8 cellular contexts compared by ENCODE assay signal in the genomic region with DNA sequence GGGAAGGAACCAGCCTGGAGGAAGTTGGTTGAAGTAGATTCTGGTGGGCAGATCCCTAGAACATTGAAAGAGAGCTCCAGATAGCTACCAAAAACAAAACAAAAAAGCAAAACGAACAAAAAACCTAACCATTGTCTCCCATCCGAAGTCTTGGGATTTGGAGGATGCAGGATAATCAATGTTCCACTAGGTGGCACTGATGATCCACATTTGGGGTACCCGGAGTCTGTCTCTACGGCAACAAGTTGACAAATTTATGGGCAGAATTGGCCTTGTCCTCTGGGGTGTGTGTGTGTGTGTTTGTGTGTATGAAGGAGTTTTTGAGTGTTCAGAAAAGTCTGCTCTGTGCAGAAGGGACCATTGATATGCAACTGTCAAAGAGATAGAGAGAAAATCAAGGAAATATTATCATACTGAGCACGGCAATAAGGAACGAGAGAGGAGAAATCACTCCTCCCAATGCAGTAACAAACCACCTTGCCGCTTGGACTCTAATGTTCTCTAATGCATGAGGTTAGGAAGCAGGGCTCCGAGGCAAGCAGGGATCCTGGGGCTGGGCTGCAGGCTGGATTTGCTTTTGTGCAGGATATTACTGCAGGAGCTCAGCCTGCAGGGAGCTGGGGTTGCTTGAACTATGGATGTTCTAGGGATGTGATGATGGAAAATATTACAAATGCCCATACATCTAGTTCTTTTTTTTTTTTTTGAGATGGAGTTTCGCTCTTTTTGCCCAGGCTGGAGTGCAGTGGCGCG. TPM values are rescaled to one million over a fixed set of nuclear protein-coding genes. Genes with fewer than 3 reads are reported as not detected.
A peak's percentile ranks its signal among the peaks of the same experiment; 100 is the strongest.
DNase-seq lines count a peak whose midpoint lies in the region; ATAC-seq and TF ChIP-seq lines count a peak whose summit lies in the region.

No MANE protein-coding gene starts in this region.

- ATAC-seq in HG03103 (IDR thresholded peaks at IDR 0.05; ENCODE audit: low read depth, unreplicated experiment) (peak; percentile 50), GM21825 (IDR thresholded peaks at IDR 0.05; ENCODE audit: unreplicated experiment) (no peak)

- H3K4me3 Mint-ChIP-seq in neural crest cell: no peak overlapping the region

- no peak overlapping the region for H3K27ac Mint-ChIP-seq in neural crest cell (ENCODE audit: unreplicated experiment)

- peaks cover 11% of the 10 kb centered on the region for H3K4me1 Mint-ChIP-seq in neural crest cell

- peaks cover 28% of the 10 kb centered on the region for H3K27me3 Mint-ChIP-seq in neural crest cell (ENCODE audit: low read depth)

- no peaks in the 10 kb centered on the region for H3K9me3 Mint-ChIP-seq in neural crest cell

- DNase-seq in AG10803 (ENCODE audit: low read depth) (peak; percentile 60), NCI-H748 treated with DMSO at 0.1 percent for 48 hours (lab: John Stamatoyannopoulos, UW) (peak; percentile 56), fibroblast of the conjunctiva (ENCODE audit: low read depth) (peak; percentile 56), neural crest cell (ENCODE audit: low read depth, low spot score) (peak; percentile 49)
- DNase-seq in activated T-cell treated with anti-CD3 and anti-CD28 coated beads, Interleukin-2, amount 50 U/mL, for 48 hours: peak; percentile 51 to 55

- peak; percentile 96 for TF ChIP-seq CTCF in AG10803 (conservative IDR thresholded peaks at IDR 0.05; ENCODE audit: low read length)
- peak; percentile 77 for TF ChIP-seq CTCF in GM12875 (IDR thresholded peaks at IDR 0.05; ENCODE audit: borderline replicate concordance, insufficient read depth, low read depth, low read length)
- peak; percentile 91 for TF ChIP-seq CTCF in neural crest cell (conservative IDR thresholded peaks at IDR 0.05)

- H3K4me3 ChIP-seq in AG10803 (ENCODE audit: low read length): no peak overlapping the region
- H3K4me3 ChIP-seq in GM12875 (ENCODE audit: low read depth, low read length): no peak overlapping the region

- H3K36me3 Mint-ChIP-seq in neural crest cell (ENCODE audit: low read depth): no peaks in the 10 kb centered on the region

RNA-seq across cellular contexts. Expression of a gene that starts 59.8 kb away (rescaled TPM):
- total RNA-seq in neural crest cell: 17.9 and 19.3 TPM in 2 replicates
